7 cellular contexts compared by ENCODE assay signal in genomic region chr16:89686520-89687091, GRCh38. TPM values are rescaled to one million over a fixed set of nuclear protein-coding genes. Genes with fewer than 3 reads are reported as not detected.
A peak's percentile ranks its signal among the peaks of the same experiment; 100 is the strongest.
DNase-seq lines count a peak whose midpoint lies in the region; ATAC-seq and TF ChIP-seq lines count a peak whose summit lies in the region.

TSS of gene CDK10 (plus strand) at chr16:89686689. CDS start at chr16:89686711, 22 bp downstream.

- peak within 1 kb of the TSS; percentile 93 for H3K27ac ChIP-seq in hepatocyte

- H2AFZ ChIP-seq in hepatocyte, result peak within 1 kb of the TSS; percentile 91

- H3K79me2 ChIP-seq in hepatocyte, result peaks cover 28% of the 10 kb centered on the region

- H3K9me2 ChIP-seq in hepatocyte (replicated peaks; ENCODE audit: insufficient read depth), result no peaks in the 10 kb centered on the region

- ATAC-seq in GM18499 (IDR thresholded peaks at IDR 0.05; ENCODE audit: insufficient read depth, unreplicated experiment) (peak; percentile 47), HG02870 (IDR thresholded peaks at IDR 0.05; ENCODE audit: unreplicated experiment) (peak; percentile 85)

- no peaks in the 10 kb centered on the region for H3K36me3 ChIP-seq in hepatocyte (replicated peaks; ENCODE audit: insufficient read depth, low read depth)

- DNase-seq in NCI-H1694 (lab: John Stamatoyannopoulos, UW) (peak; percentile 73), T1000 (lab: John Stamatoyannopoulos, UW) (peak; percentile 90), astrocyte of the hippocampus (ENCODE audit: low read depth, low spot score) (peak; percentile 96), hepatocyte (ENCODE audit: low spot score) (peak; percentile 94), retinal pigment epithelial cell (ENCODE audit: low read depth) (peak; percentile 38)

- peaks cover 4% of the 10 kb centered on the region for H4K20me1 ChIP-seq in hepatocyte (ENCODE audit: insufficient read depth, poor library complexity, severe bottlenecking)

- WGBS in hepatocyte (ENCODE audit: low lambda C conversion rate, missing lambda C conversion rate), result 3% methylated on average over 48 of the region's 67 CpGs

- no peaks in the 10 kb centered on the region for H3K9me3 ChIP-seq in hepatocyte (ENCODE audit: low read depth)

- H3K4me3 ChIP-seq in hepatocyte, result peak within 1 kb of the TSS; percentile 68
- H3K4me3 ChIP-seq in retinal pigment epithelial cell (ENCODE audit: low read length), result peak within 1 kb of the TSS; percentile 78

- peak within 1 kb of the TSS; percentile 81 for H3K4me2 ChIP-seq in hepatocyte

- no peaks in the 10 kb centered on the region for H3K27me3 ChIP-seq in hepatocyte

- TF ChIP-seq CTCF in hepatocyte (IDR thresholded peaks at IDR 0.05; ENCODE audit: poor library complexity) (no peak), retinal pigment epithelial cell (conservative IDR thresholded peaks at IDR 0.05; ENCODE audit: low read depth, low read length) (no peak)

- peaks cover 11% of the 10 kb centered on the region for H3K4me1 ChIP-seq in hepatocyte (ENCODE audit: insufficient read depth)

RNA-seq across cellular contexts. Expression of gene CDK10, which starts in this region (rescaled TPM):
- total RNA-seq in hepatocyte, result 60.1 and 70.4 TPM in 2 replicates
- polyA plus RNA-seq in hepatocyte, result 155 and 187 TPM in 2 replicates

Comparison
In these comparisons a context has a peak if more than half of its experiments do, and no peak if none do; other contexts are left out.
1. Peak in every context shown above with its lines: DNase-seq, ATAC-seq, H3K4me3 ChIP-seq and H3K27ac ChIP-seq.
2. DNase-seq: peak in every context shown above with its lines; median percentile 96 in astrocyte of the hippocampus; 94 in hepatocyte; 90 in T1000; 73 in NCI-H1694; 38 in retinal pigment epithelial cell.